31 cellular contexts compared by ENCODE assay signal in the genomic region with DNA sequence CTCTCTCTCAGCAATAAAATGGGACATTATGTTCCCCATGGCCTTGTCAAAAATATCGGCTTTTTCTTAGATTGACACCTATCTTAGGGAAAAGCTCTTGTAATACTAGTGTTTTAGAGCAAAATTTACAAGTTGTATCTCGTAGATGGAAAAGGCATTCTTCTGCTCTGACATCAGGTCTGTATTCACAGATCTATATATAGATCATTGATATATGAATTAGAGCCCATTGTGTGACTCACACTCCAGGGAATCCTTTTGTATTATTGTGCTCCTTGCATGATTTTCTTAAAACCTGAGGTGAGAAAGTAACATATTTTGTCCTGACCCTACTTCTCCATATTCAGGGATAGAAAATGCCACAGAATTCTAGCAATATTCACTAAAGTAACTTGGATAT.
"Had no signal": no experiment of that assay in that cellular context is flagged by ENCODE, and none has a peak within 500 bp of the region (broad histone marks: within the 10 kb centered on the region; RNA-seq: fewer than 3 reads in every experiment).

No MANE protein-coding gene starts in this region.

- H3K36me3 ChIP-seq: adrenal gland, esophagus squamous epithelium, gastrocnemius medialis, neutrophil, ovary, stomach, thyroid gland, upper lobe of left lung, WERI-Rb-1 had no signal

- H3K27me3 ChIP-seq: adrenal gland, esophagus squamous epithelium, gastrocnemius medialis, neutrophil, ovary, stomach, thyroid gland, upper lobe of left lung had no signal

- H3K4me3 ChIP-seq: adrenal gland, esophagus squamous epithelium, gastrocnemius medialis, ovary, skin epidermis, stomach, thyroid gland, upper lobe of left lung had no signal

- ATAC-seq: activated CD4-positive, CD25-positive, alpha-beta regulatory T cell treated with anti-CD3 and anti-CD28 coated beads, Interleukin-2, amount 50 U/mL, for 24 hours; gastrocnemius medialis; left ventricle myocardium superior; sciatic nerve; stimulated activated naive B cell treated with anti-CD40 and anti-IgM and Interleukin-4, amounts not matched to agents 10 μg/mL and 1 μg/mL and 100 μg/mL, for 72 hours had no signal

- H3K27ac ChIP-seq: adrenal gland, epithelial cell of prostate, esophagus squamous epithelium, gastrocnemius medialis, neutrophil, ovary, skin epidermis, stomach, thyroid gland, upper lobe of left lung, WERI-Rb-1 had no signal

- H3K9me3 ChIP-seq: adrenal gland, esophagus squamous epithelium, gastrocnemius medialis, neutrophil, ovary, stomach, thyroid gland, upper lobe of left lung had no signal

- DNase-seq: activated CD4-positive, alpha-beta T cell treated with anti-CD3 and anti-CD28 coated beads for 48 hours; activated CD4-positive, alpha-beta T cell treated with anti-CD3 and anti-CD28 coated beads, Interleukin-2, amount 50 U/mL, for 48 hours; activated CD8-positive, alpha-beta memory T cell treated with anti-CD3 and anti-CD28 coated beads for 24 hours; activated effector memory CD4-positive, alpha-beta T cell treated with anti-CD3 and anti-CD28 coated beads, Interleukin-2, amount 50 U/mL, for 16 hours; activated naive CD4-positive, alpha-beta T cell treated with anti-CD3 and anti-CD28 coated beads for 36 hours; activated naive CD8-positive, alpha-beta T cell treated with anti-CD3 and anti-CD28 coated beads for 36 hours; adrenal gland; aorta; esophagus squamous epithelium; gastrocnemius medialis; glutamatergic neuron; islet precursor cell; left ventricle myocardium superior; naive B cell; nephron progenitor cell; ovary; retina; stimulated activated CD4-positive, alpha-beta T cell treated with anti-CD3 and anti-CD28 coated beads, Interleukin-12 subunit alpha, Interleukin-12 subunit beta, amount 100 ng/mL, for 4 hours; stimulated activated CD4-positive, alpha-beta T cell treated with anti-CD3 and anti-CD28 coated beads, Interleukin-4, amount 100 ng/mL, for 24 hours; stimulated activated CD8-positive, alpha-beta memory T cell treated with anti-CD3 and anti-CD28 coated beads, Interleukin-4, amount 100 ng/mL, for 48 hours; stimulated activated naive B cell treated with anti-CD40 and anti-IgM and Interleukin-4, amounts not matched to agents 10 μg/mL and 1 μg/mL and 100 μg/mL, for 72 hours; stomach; T-helper 9 cell; thyroid gland; upper lobe of left lung; WERI-Rb-1 had no signal

- H3K4me1 ChIP-seq: adrenal gland, esophagus squamous epithelium, gastrocnemius medialis, stomach, thyroid gland, upper lobe of left lung had no signal
